In genomic region chr6:6736753-6737654, GRCh38 we compare ENCODE assay signal across 7 cellular contexts.
DNase-seq lines count a peak whose midpoint lies in the region; ATAC-seq and TF ChIP-seq lines count a peak whose summit lies in the region.

No MANE protein-coding gene starts in this region.

- WGBS in right lobe of liver (ENCODE audit: insufficient coverage, low coverage, low lambda C conversion rate, missing lambda C conversion rate) = 86% methylated on average over 19 of the region's 34 CpGs
- 70 to 81% methylated on average over 10 to 34 of the region's 34 CpGs for WGBS in transverse colon (ENCODE audit: low coverage in 1 of 2), 2 donors

- in situ Hi-C loops in transverse colon (cut with MboI; ENCODE audit: low pct_ligation_motif_present in 1 of 4, low pct_unique_long_range_greater_than_20kb in 1 of 4, low sequenced_read_pairs in 3 of 4) = no loop called here
- in situ Hi-C loops in ACHN (cut with HindIII; ENCODE audit: low pct_ligation_motif_present, low pct_unique_long_range_greater_than_20kb, low sequenced_read_pairs) = no loop called here

- H3K36me3 ChIP-seq in right lobe of liver (no peaks in the 10 kb centered on the region), transverse colon (no peaks in the 10 kb centered on the region)

- TF ChIP-seq CTCF in right lobe of liver (IDR thresholded peaks at IDR 0.05) = no peak
- TF ChIP-seq CTCF in transverse colon (IDR thresholded peaks at IDR 0.05) = no peak

- H3K27ac ChIP-seq in right lobe of liver (no peak overlapping the region), transverse colon (peak overlapping the region; percentile 8 to 66 (median 50))

- H3K9me3 Mint-ChIP-seq in dendritic cell treated with granulocyte-macrophage colony-stimulating factor and Interleukin-4, amounts not matched to agents 40 ng/mL and 50 ng/mL, for 4 days = no peaks in the 10 kb centered on the region

- H3K4me1 ChIP-seq in right lobe of liver (no peaks in the 10 kb centered on the region), transverse colon (peaks cover 0 to 5% (median 0%) of the 10 kb centered on the region in 4 donors)

- H3K4me3 Mint-ChIP-seq in dendritic cell treated with granulocyte-macrophage colony-stimulating factor and Interleukin-4, amounts not matched to agents 40 ng/mL and 50 ng/mL, for 4 days = no peak overlapping the region

- TF ChIP-seq POLR2A in right lobe of liver (IDR thresholded peaks at IDR 0.05) = no peak
- TF ChIP-seq POLR2A in transverse colon (IDR thresholded peaks at IDR 0.05) = no peak

- intact Hi-C loops in dendritic cell treated with granulocyte-macrophage colony-stimulating factor and Interleukin-4, amounts not matched to agents 40 ng/mL and 50 ng/mL, for 4 days (cut with micrococcal nuclease) = no loop called here
- intact Hi-C loops in right lobe of liver (cut with DNase I) = loop anchor here in 1 of 2 donors (10.0 kb wide), 1 partner anchor 508 kb away; no protein-coding TSS in a partner anchor
- intact Hi-C loops in transverse colon (cut with DNase I; ENCODE audit: low total_unique reads) = loop anchor here (5.0 kb wide), 1 partner anchor 1745 kb away; no protein-coding TSS in a partner anchor

- H3K27me3 ChIP-seq in right lobe of liver = no peaks in the 10 kb centered on the region
- H3K27me3 ChIP-seq in transverse colon = no peaks in the 10 kb centered on the region

- DNase-seq in HuH-7 (ENCODE audit: low spot score) (peak; percentile 88), right lobe of liver (no peak), transverse colon (peak; percentile 37), ACHN (no peak), NCI-H345 (lab: John Stamatoyannopoulos, UW) (no peak)

- H3K27ac Mint-ChIP-seq in dendritic cell treated with granulocyte-macrophage colony-stimulating factor and Interleukin-4, amounts not matched to agents 40 ng/mL and 50 ng/mL, for 4 days = peak overlapping the region; percentile 40

- TF ChIP-seq EP300 in transverse colon (IDR thresholded peaks at IDR 0.05; ENCODE audit: low read depth) = no peak

- peaks cover 93% of the 10 kb centered on the region for H3K36me3 Mint-ChIP-seq in dendritic cell treated with granulocyte-macrophage colony-stimulating factor and Interleukin-4, amounts not matched to agents 40 ng/mL and 50 ng/mL, for 4 days (ENCODE audit: low read depth)

- ATAC-seq in right lobe of liver = peak; percentile 33 to 57 (median 42)
- no peak for ATAC-seq in GM19463 (IDR thresholded peaks at IDR 0.05; ENCODE audit: unreplicated experiment)

- no peaks in the 10 kb centered on the region for H3K27me3 Mint-ChIP-seq in dendritic cell treated with granulocyte-macrophage colony-stimulating factor and Interleukin-4, amounts not matched to agents 40 ng/mL and 50 ng/mL, for 4 days

- H3K4me1 Mint-ChIP-seq in dendritic cell treated with granulocyte-macrophage colony-stimulating factor and Interleukin-4, amounts not matched to agents 40 ng/mL and 50 ng/mL, for 4 days (ENCODE audit: low read depth) = peaks cover 70% of the 10 kb centered on the region

- no peaks in the 10 kb centered on the region for H3K9me3 ChIP-seq in right lobe of liver
- H3K9me3 ChIP-seq in transverse colon = no peaks in the 10 kb centered on the region

- H3K4me3 ChIP-seq in right lobe of liver (peak overlapping the region in 1 of 3 donors; percentile 30), transverse colon (peak overlapping the region in 3 of 4 donors; percentile 8 to 27 (median 10))

Comparison
In these comparisons a context has a peak if more than half of its experiments do, and no peak if none do; other contexts are left out.
1. DNase-seq: peak in HuH-7 (single experiment) and transverse colon (single experiment); none in right lobe of liver (0 of 3), ACHN (single experiment) and NCI-H345 (single experiment).
2. H3K27ac ChIP-seq: peak in transverse colon (4 of 4); none in right lobe of liver (0 of 3).